Comparison of ENCODE assay signal across 8 cellular contexts in genomic region chr4:24472514-24473308, GRCh38.
DNase-seq lines count a peak whose midpoint lies in the region; ATAC-seq and TF ChIP-seq lines count a peak whose summit lies in the region.

No MANE protein-coding gene starts in this region.

- POLR2A ChIA-PET in BJ (lab: Charles Lee): interaction anchor here (0.7 kb wide), 1 partner anchor 412 kb away, joined by 6 read pairs; no protein-coding TSS in a partner anchor

- peaks cover 15% of the 10 kb centered on the region for H3K27me3 ChIP-seq in BJ (ENCODE audit: control insufficient read depth, insufficient read depth, low read length)

- peaks cover 13% of the 10 kb centered on the region for H3K36me3 Mint-ChIP-seq in stimulated activated effector memory CD8-positive, alpha-beta T cell treated with anti-CD3 and anti-CD28 coated beads, Interleukin-12 subunit alpha, Interleukin-12 subunit beta, amount 100 ng/mL, for 72 hours

- H3K4me1 Mint-ChIP-seq in stimulated activated effector memory CD8-positive, alpha-beta T cell treated with anti-CD3 and anti-CD28 coated beads, Interleukin-12 subunit alpha, Interleukin-12 subunit beta, amount 100 ng/mL, for 72 hours: peaks cover 48% of the 10 kb centered on the region

- H3K9me3 Mint-ChIP-seq in stimulated activated effector memory CD8-positive, alpha-beta T cell treated with anti-CD3 and anti-CD28 coated beads, Interleukin-12 subunit alpha, Interleukin-12 subunit beta, amount 100 ng/mL, for 72 hours: no peaks in the 10 kb centered on the region

- H3K36me3 ChIP-seq in BJ (ENCODE audit: control insufficient read depth, insufficient read depth, low read length): no peaks in the 10 kb centered on the region

- peak; percentile 63 for TF ChIP-seq CTCF in BJ (IDR thresholded peaks at IDR 0.05; ENCODE audit: insufficient read depth, low read depth, low read length)
- TF ChIP-seq CTCF in epithelial cell of esophagus (IDR thresholded peaks at IDR 0.05; ENCODE audit: insufficient read depth, low read depth, low read length, missing control alignments): peak; percentile 33

- DNase-seq in BJ (ENCODE audit: low read depth) (no peak), NCI-H82 (lab: John Stamatoyannopoulos, UW) (peak; percentile 85), activated T-cell treated with anti-CD3 and anti-CD28 coated beads for 1 hour (ENCODE audit: low read depth) (peak; percentile 33), epithelial cell of esophagus (ENCODE audit: low read depth) (peak; percentile 73), midbrain (lab: John Stamatoyannopoulos, UW) (peak; percentile 78)
- peak; percentile 17 to 64 for DNase-seq in stimulated activated effector memory CD8-positive, alpha-beta T cell treated with anti-CD3 and anti-CD28 coated beads, Interleukin-12 subunit alpha, Interleukin-12 subunit beta, amount 100 ng/mL, for 72 hours (ENCODE audit: low spot score in 2 of 2)

- H3K4me3 Mint-ChIP-seq in stimulated activated effector memory CD8-positive, alpha-beta T cell treated with anti-CD3 and anti-CD28 coated beads, Interleukin-12 subunit alpha, Interleukin-12 subunit beta, amount 100 ng/mL, for 72 hours: peak overlapping the region; percentile 83

- CTCF ChIA-PET in BJ (lab: Yijun Ruan, JAX): interaction anchor here (0.6 to 1.7 kb wide), 6 partner anchors 16 to 518 kb away, joined by 3 to 6 read pairs (median 4); no protein-coding TSS in a partner anchor

- ATAC-seq in GM19328 (IDR thresholded peaks at IDR 0.05; ENCODE audit: unreplicated experiment) (peak; percentile 54), HG03520 (IDR thresholded peaks at IDR 0.05; ENCODE audit: unreplicated experiment) (peak; percentile 63)
- ATAC-seq in stimulated activated effector memory CD8-positive, alpha-beta T cell treated with anti-CD3 and anti-CD28 coated beads, Interleukin-12 subunit alpha, Interleukin-12 subunit beta, amount 100 ng/mL, for 72 hours: peak; percentile 65

- H3K4me3 ChIP-seq in BJ (ENCODE audit: low read depth, low read length) (peak overlapping the region; percentile 62), epithelial cell of esophagus (ENCODE audit: low read length) (peak overlapping the region; percentile 48)

- peak overlapping the region; percentile 54 for H3K27ac Mint-ChIP-seq in stimulated activated effector memory CD8-positive, alpha-beta T cell treated with anti-CD3 and anti-CD28 coated beads, Interleukin-12 subunit alpha, Interleukin-12 subunit beta, amount 100 ng/mL, for 72 hours
